23 cellular contexts compared by ENCODE assay signal in the genomic region with DNA sequence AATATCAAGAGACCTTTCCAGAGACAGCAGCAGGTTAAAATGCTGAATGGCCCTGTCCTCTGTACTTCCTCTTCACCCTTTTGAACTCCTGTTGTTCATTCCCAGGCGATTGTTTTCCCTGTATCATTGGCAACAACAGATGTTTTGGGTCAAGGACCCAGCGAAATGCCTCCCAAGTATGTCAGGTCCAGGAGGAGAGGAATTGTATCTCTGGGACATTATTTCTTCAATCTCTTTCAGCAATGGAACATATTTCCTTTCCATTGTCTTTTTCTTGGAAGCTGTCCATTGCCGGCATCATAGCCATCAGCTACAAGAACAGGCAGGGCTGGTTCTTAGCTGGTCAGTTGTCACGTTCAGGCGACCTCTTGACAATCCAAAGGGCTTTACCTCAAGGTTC.
DNase-seq lines count a peak whose midpoint lies in the region; ATAC-seq and TF ChIP-seq lines count a peak whose summit lies in the region.
"Had no signal": no experiment of that assay in that cellular context is flagged by ENCODE, and none has a peak within 500 bp of the region (broad histone marks: within the 10 kb centered on the region; RNA-seq: fewer than 3 reads in every experiment).

No MANE protein-coding gene starts in this region.

- peak overlapping the region; percentile 64 to 75 (median 75) for H3K27ac Mint-ChIP-seq in nephron
- H3K27ac Mint-ChIP-seq: activated CD8-positive, alpha-beta T cell treated with anti-CD3 and anti-CD28 coated beads, Interleukin-2, amount 10 ng/mL, durations not matched to agents 7 days and 5 days; activated naive CD4-positive, alpha-beta T cell treated with anti-CD3 and anti-CD28 coated beads for 36 hours; activated T-cell treated with anti-CD3 and anti-CD28 coated beads, Interleukin-2, amount 50 U/mL, for 24 hours; stimulated activated naive CD8-positive, alpha-beta T cell treated with anti-CD3 and anti-CD28 coated beads, Interleukin-15, amount 100 ng/mL, for 72 hours; WTC11 had no signal

- H3K9me3 Mint-ChIP-seq in nephron = no peaks in the 10 kb centered on the region
- H3K9me3 Mint-ChIP-seq: activated naive CD4-positive, alpha-beta T cell treated with anti-CD3 and anti-CD28 coated beads for 36 hours; activated T-cell treated with anti-CD3 and anti-CD28 coated beads, Interleukin-2, amount 50 U/mL, for 24 hours; stimulated activated naive CD8-positive, alpha-beta T cell treated with anti-CD3 and anti-CD28 coated beads, Interleukin-15, amount 100 ng/mL, for 72 hours; WTC11 had no signal

- intact Hi-C loops in left ventricle myocardium inferior (cut with micrococcal nuclease) (no loop called here), esophagus muscularis mucosa (cut with DNase I) (no loop called here), aorta (cut with DNase I) (loop anchor here in 1 of 2 donors (5.0 kb wide), 1 partner anchor 51 kb away; no protein-coding TSS in a partner anchor)

- DNase-seq in left ventricle myocardium inferior (no peak), right atrium auricular region (ENCODE audit: low spot score) (no peak), esophagus muscularis mucosa (ENCODE audit: extremely low spot score) (no peak), aorta (no peak), HT-29 (ENCODE audit: low spot score) (no peak), NCI-H1930 (lab: John Stamatoyannopoulos, UW) (no peak)
- DNase-seq: activated CD8-positive, alpha-beta T cell treated with anti-CD3 and anti-CD28 coated beads, Interleukin-2, amount 10 ng/mL, durations not matched to agents 7 days and 5 days; activated naive CD4-positive, alpha-beta T cell treated with anti-CD3 and anti-CD28 coated beads for 36 hours; activated T-cell treated with anti-CD3 and anti-CD28 coated beads, Interleukin-2, amount 50 U/mL, for 24 hours; Calu3; gastrocnemius medialis; kidney glomerular epithelial cell; midbrain; NCI-H146; Peyer's patch; stimulated activated CD4-positive, alpha-beta T cell treated with anti-CD3 and anti-CD28 coated beads, Interleukin-2, amount 100 ng/mL, for 24 hours; stimulated activated naive CD8-positive, alpha-beta T cell treated with anti-CD3 and anti-CD28 coated beads, Interleukin-15, amount 100 ng/mL, for 72 hours had no signal

- peaks cover 12% of the 10 kb centered on the region for H3K27me3 ChIP-seq in left ventricle myocardium inferior (ENCODE audit: low read depth)
- no peaks in the 10 kb centered on the region for H3K27me3 ChIP-seq in right atrium auricular region
- H3K27me3 ChIP-seq in esophagus muscularis mucosa = no peaks in the 10 kb centered on the region
- H3K27me3 ChIP-seq in aorta (ENCODE audit: control insufficient read depth in 1 of 2, insufficient read depth in 2 of 2, low read length in 1 of 2) = no peaks in the 10 kb centered on the region
- H3K27me3 ChIP-seq: BLaER1 treated with 17β-estradiol and CSF1 and Interleukin-3, amounts not matched to agents 10 nM and 100 nM; Peyer's patch had no signal

- peaks cover 3% of the 10 kb centered on the region for H3K27me3 Mint-ChIP-seq in nephron (ENCODE audit: low read depth)

- 65% methylated on average over 5 of the region's 5 CpGs for WGBS in esophagus muscularis mucosa
- WGBS in aorta, 2 donors = 65 to 66% methylated on average over 5 of the region's 5 CpGs

- no peak overlapping the region for H3K4me3 ChIP-seq in left ventricle myocardium inferior
- no peak overlapping the region for H3K4me3 ChIP-seq in right atrium auricular region
- H3K4me3 ChIP-seq in esophagus muscularis mucosa = no peak overlapping the region
- H3K4me3 ChIP-seq in aorta (ENCODE audit: low read length in 2 of 2) = no peak overlapping the region
- H3K4me3 ChIP-seq: BLaER1 treated with 17β-estradiol and CSF1 and Interleukin-3, amounts not matched to agents 10 nM and 100 nM; gastrocnemius medialis; GM23248; Peyer's patch had no signal

- peaks cover 33% of the 10 kb centered on the region for H3K36me3 Mint-ChIP-seq in nephron (ENCODE audit: low read depth)
- H3K36me3 Mint-ChIP-seq: WTC11 had no signal

- TF ChIP-seq CTCF in left ventricle myocardium inferior (IDR thresholded peaks at IDR 0.05; ENCODE audit: borderline replicate concordance) (no peak), right atrium auricular region (IDR thresholded peaks at IDR 0.05) (no peak), esophagus muscularis mucosa (IDR thresholded peaks at IDR 0.05) (no peak), nephron (IDR thresholded peaks at IDR 0.05; ENCODE audit: unreplicated experiment in 3 of 3) (no peak)

- no peak overlapping the region for H3K4me3 Mint-ChIP-seq in nephron
- H3K4me3 Mint-ChIP-seq: activated CD8-positive, alpha-beta T cell treated with anti-CD3 and anti-CD28 coated beads, Interleukin-2, amount 10 ng/mL, durations not matched to agents 7 days and 5 days; activated naive CD4-positive, alpha-beta T cell treated with anti-CD3 and anti-CD28 coated beads for 36 hours; activated T-cell treated with anti-CD3 and anti-CD28 coated beads, Interleukin-2, amount 50 U/mL, for 24 hours; stimulated activated naive CD8-positive, alpha-beta T cell treated with anti-CD3 and anti-CD28 coated beads, Interleukin-15, amount 100 ng/mL, for 72 hours; WTC11 had no signal

- H3K9me3 ChIP-seq in left ventricle myocardium inferior (replicated peaks) = no peaks in the 10 kb centered on the region
- H3K9me3 ChIP-seq in right atrium auricular region = no peaks in the 10 kb centered on the region
- no peaks in the 10 kb centered on the region for H3K9me3 ChIP-seq in esophagus muscularis mucosa
- H3K9me3 ChIP-seq in aorta (ENCODE audit: control insufficient read depth, low read length) = no peaks in the 10 kb centered on the region
- H3K9me3 ChIP-seq: BLaER1 treated with 17β-estradiol and CSF1 and Interleukin-3, amounts not matched to agents 10 nM and 100 nM; gastrocnemius medialis; neutrophil; Peyer's patch had no signal

- TF ChIP-seq POLR2A in esophagus muscularis mucosa (IDR thresholded peaks at IDR 0.05; ENCODE audit: low read depth) = no peak

- H3K4me1 ChIP-seq in left ventricle myocardium inferior (peaks cover 51% of the 10 kb centered on the region), right atrium auricular region (peaks cover 0 to 32% of the 10 kb centered on the region in 2 donors), esophagus muscularis mucosa (peaks cover 47 to 100% (median 96%) of the 10 kb centered on the region in 4 donors), aorta (ENCODE audit: control insufficient read depth in 1 of 2, insufficient read depth in 2 of 2, low read length in 2 of 2) (peaks cover 18 to 20% of the 10 kb centered on the region in 2 donors)

- TF ChIP-seq EP300 in esophagus muscularis mucosa (IDR thresholded peaks at IDR 0.05) = no peak

- ATAC-seq in aorta (ENCODE audit: low FRiP score) (no peak), HG03159 (IDR thresholded peaks at IDR 0.05; ENCODE audit: unreplicated experiment) (no peak)
- ATAC-seq: activated CD8-positive, alpha-beta T cell treated with anti-CD3 and anti-CD28 coated beads, Interleukin-2, amount 10 ng/mL, durations not matched to agents 7 days and 5 days; gastrocnemius medialis; stimulated activated naive CD8-positive, alpha-beta T cell treated with anti-CD3 and anti-CD28 coated beads, Interleukin-15, amount 100 ng/mL, for 72 hours; WTC11 had no signal

- H3K4me1 Mint-ChIP-seq in nephron = peaks cover 82% of the 10 kb centered on the region
- H3K4me1 Mint-ChIP-seq: stimulated activated naive CD8-positive, alpha-beta T cell treated with anti-CD3 and anti-CD28 coated beads, Interleukin-15, amount 100 ng/mL, for 72 hours had no signal

- peak overlapping the region; percentile 56 for H3K27ac ChIP-seq in left ventricle myocardium inferior (replicated peaks)
- H3K27ac ChIP-seq in right atrium auricular region = no peak overlapping the region
- H3K27ac ChIP-seq in esophagus muscularis mucosa (replicated peaks in 1 of 4) = peak overlapping the region; percentile 80 to 98 (median 90)
- peak overlapping the region; percentile 16 to 87 for H3K27ac ChIP-seq in aorta (ENCODE audit: low read depth in 1 of 2, low read length in 2 of 2)
- H3K27ac ChIP-seq: BLaER1 treated with 17β-estradiol and CSF1 and Interleukin-3, amounts not matched to agents 10 nM and 100 nM; GM23248; neutrophil had no signal

- H3K36me3 ChIP-seq in left ventricle myocardium inferior (no peaks in the 10 kb centered on the region), right atrium auricular region (no peaks in the 10 kb centered on the region), esophagus muscularis mucosa (peaks cover 0 to 39% (median 14%) of the 10 kb centered on the region in 4 donors), aorta (ENCODE audit: control insufficient read depth in 1 of 2, insufficient read depth in 2 of 2, low read length in 1 of 2) (peaks cover 0 to 5% of the 10 kb centered on the region in 2 donors)
- H3K36me3 ChIP-seq: gastrocnemius medialis, neutrophil, Peyer's patch had no signal

Comparison
In these comparisons a context has a peak if more than half of its experiments do, and no peak if none do; other contexts are left out.
1. H3K27ac ChIP-seq: peak in left ventricle myocardium inferior (single experiment), esophagus muscularis mucosa (4 of 4) and aorta (2 of 2); none in right atrium auricular region (0 of 2).